Comparison of ENCODE assay signal across 20 cellular contexts in genomic region chr2:238140721-238141540, GRCh38. TPM values are rescaled to one million over a fixed set of nuclear protein-coding genes. Genes with fewer than 3 reads are reported as not detected.
DNase-seq lines count a peak whose midpoint lies in the region; FAIRE-seq and TF ChIP-seq lines count a peak whose summit lies in the region.
"Had no signal": no experiment of that assay in that cellular context is flagged by ENCODE, and none has a peak within 500 bp of the region (broad histone marks: within the 10 kb centered on the region; RNA-seq: fewer than 3 reads in every experiment).

No MANE protein-coding gene starts in this region.

- H3K4me1 ChIP-seq in left ventricle myocardium inferior (peaks cover 76% of the 10 kb centered on the region), SJSA1 (replicated peaks) (peaks cover 55% of the 10 kb centered on the region), keratinocyte (ENCODE audit: control insufficient read depth, extremely low read depth, insufficient read depth, low read length) (peaks cover 30% of the 10 kb centered on the region), esophagus muscularis mucosa (peaks cover 30 to 52% (median 38%) of the 10 kb centered on the region in 4 donors)

- dilution Hi-C loops in keratinocyte (cut with MboI; ENCODE audit: extremely low pct_ligation_motif_present, low sequenced_read_pairs) = no loop called here

- no peak overlapping the region for H3K9ac ChIP-seq in keratinocyte (ENCODE audit: control insufficient read depth, extremely low read depth, insufficient read depth, low read length)

- peak overlapping the region; percentile 64 for H3K4me2 ChIP-seq in keratinocyte (ENCODE audit: control insufficient read depth, extremely low read depth, insufficient read depth, low read depth, low read length)

- TF ChIP-seq CTCF in left ventricle myocardium inferior (IDR thresholded peaks at IDR 0.05; ENCODE audit: borderline replicate concordance) = no peak
- no peak for TF ChIP-seq CTCF in keratinocyte (optimal IDR thresholded peaks at IDR 0.05 in 1 of 3, IDR thresholded peaks at IDR 0.05 in 1 of 3, conservative IDR thresholded peaks at IDR 0.05 in 1 of 3; ENCODE audit: extremely low read depth in 1 of 3, insufficient read depth in 2 of 3, low read length in 3 of 3)
- TF ChIP-seq CTCF in esophagus muscularis mucosa (IDR thresholded peaks at IDR 0.05) = no peak

- no peaks in the 10 kb centered on the region for H3K79me2 ChIP-seq in keratinocyte (ENCODE audit: control insufficient read depth, insufficient read depth, low read length)

- TF ChIP-seq EP300 in esophagus muscularis mucosa (IDR thresholded peaks at IDR 0.05) = no peak

- no peaks in the 10 kb centered on the region for H4K20me1 ChIP-seq in keratinocyte (ENCODE audit: control insufficient read depth, extremely low read depth, insufficient read depth, low read length)

- H3K4me3 ChIP-seq in left ventricle myocardium inferior = peak overlapping the region; percentile 56
- H3K4me3 ChIP-seq in SJSA1 = no peak overlapping the region
- H3K4me3 ChIP-seq in keratinocyte (ENCODE audit: control insufficient read depth in 2 of 3, extremely low read depth in 1 of 3, insufficient read depth in 2 of 3, low read depth in 1 of 3, low read length in 3 of 3) = no peak overlapping the region
- H3K4me3 ChIP-seq in esophagus muscularis mucosa = no peak overlapping the region
- H3K4me3 ChIP-seq: MG63 had no signal

- intact Hi-C loops in left ventricle myocardium inferior (cut with micrococcal nuclease) = no loop called here
- intact Hi-C loops in cardiac septum (cut with DNase I) = no loop called here
- intact Hi-C loops in esophagus muscularis mucosa (cut with DNase I) = no loop called here

- no peaks in the 10 kb centered on the region for H3K9me1 ChIP-seq in keratinocyte (ENCODE audit: control insufficient read depth, extremely low read depth, insufficient read depth, low read length)

- FAIRE-seq in keratinocyte (lab: Jason Lieb, UNC) = no peak
- FAIRE-seq: GM12892, GM19239 had no signal

- TF ChIP-seq POLR2A in erythroblast (IDR thresholded peaks at IDR 0.05; ENCODE audit: low read length) = no peak
- no peak for TF ChIP-seq POLR2A in esophagus muscularis mucosa (IDR thresholded peaks at IDR 0.05; ENCODE audit: low read depth)

- WGBS in esophagus muscularis mucosa = 100% methylated on average over 1 of the region's 60 CpGs

- DNase-seq in left ventricle myocardium inferior (no peak), cardiac septum (ENCODE audit: low spot score) (no peak), SJSA1 (ENCODE audit: low read depth in 1 of 2, low spot score in 2 of 2) (no peak), keratinocyte (ENCODE audit: low read depth, low spot score) (no peak), erythroblast (lab: John Stamatoyannopoulos, UW) (no peak), esophagus muscularis mucosa (ENCODE audit: extremely low spot score) (no peak), AG08395 (ENCODE audit: low spot score) (no peak), NCI-H524 treated with DMSO at 0.1 percent for 48 hours (lab: John Stamatoyannopoulos, UW) (no peak)
- DNase-seq: CD4-positive, alpha-beta T cell; DND-41; GDM1; KG1; NCI-H2029 treated with DMSO at 0.1 percent for 48 hours had no signal

- no peak overlapping the region for H3K27ac ChIP-seq in left ventricle myocardium inferior (replicated peaks)
- H3K27ac ChIP-seq in SJSA1 = peak overlapping the region; percentile 96; the same call in 1 of the 2 replicates
- H3K27ac ChIP-seq in keratinocyte (ENCODE audit: control insufficient read depth, insufficient read depth, low read length) = no peak overlapping the region
- H3K27ac ChIP-seq in esophagus muscularis mucosa (replicated peaks in 1 of 4) = no peak overlapping the region

- peaks cover 7% of the 10 kb centered on the region for H3K27me3 ChIP-seq in left ventricle myocardium inferior (ENCODE audit: low read depth)
- H3K27me3 ChIP-seq in SJSA1 (replicated peaks) = no peaks in the 10 kb centered on the region
- H3K27me3 ChIP-seq in keratinocyte (ENCODE audit: control insufficient read depth, extremely low read depth, insufficient read depth, low read length) = no peaks in the 10 kb centered on the region
- H3K27me3 ChIP-seq in esophagus muscularis mucosa = no peaks in the 10 kb centered on the region
- H3K27me3 ChIP-seq: MG63 had no signal

- H3K36me3 ChIP-seq in left ventricle myocardium inferior (peaks cover 9% of the 10 kb centered on the region), SJSA1 (no peaks in the 10 kb centered on the region), keratinocyte (ENCODE audit: control insufficient read depth in 2 of 2, extremely low read depth in 1 of 2, insufficient read depth in 2 of 2, low read length in 2 of 2) (no peaks in the 10 kb centered on the region), esophagus muscularis mucosa (peaks cover 0 to 15% (median 3%) of the 10 kb centered on the region in 4 donors)
- H3K36me3 ChIP-seq: MG63 had no signal

- H2AFZ ChIP-seq in keratinocyte (ENCODE audit: control insufficient read depth, low read length) = no peak overlapping the region

- H3K9me3 ChIP-seq in left ventricle myocardium inferior (replicated peaks) (no peaks in the 10 kb centered on the region), SJSA1 (replicated peaks) (no peaks in the 10 kb centered on the region), keratinocyte (ENCODE audit: control insufficient read depth, low read depth, low read length) (no peaks in the 10 kb centered on the region), esophagus muscularis mucosa (no peaks in the 10 kb centered on the region)
- H3K9me3 ChIP-seq: MG63 had no signal

RNA-seq across cellular contexts. Expression of gene KLHL30, which starts 2.5 kb away (rescaled TPM):
- total RNA-seq in left ventricle myocardium inferior (17.3 TPM), cardiac septum (14.3 TPM), esophagus muscularis mucosa (1 to 10 TPM; 1.2 to 8.0 (median 4.4) TPM)
- 0.50 and 1.5 TPM in 2 replicates for total RNA-seq in SJSA1 (2014; rRNA removed; shearing (Covaris generic))
- polyA plus RNA-seq in keratinocyte = not detected in 3 replicates
- polyA plus RNA-seq in keratinocyte (2011; ENCODE audit: low read depth) = not detected
- polyA plus RNA-seq in keratinocyte (2011; cell fraction: cytosol; rRNA removed) = not detected in 2 replicates
- 0.03 TPM in 1 of 2 replicates, not detected in the other for polyA plus RNA-seq in keratinocyte (2011; cell fraction: nucleus; rRNA removed)
- not detected in 2 replicates for polyA plus RNA-seq in keratinocyte (2012; ENCODE audit: low replicate concordance)
- not detected in 3 replicates for polyA minus RNA-seq in keratinocyte
- not detected for polyA minus RNA-seq in keratinocyte (2011; cell fraction: cytosol; rRNA and poly(A)+ RNA removed)
- not detected in 2 replicates for polyA minus RNA-seq in keratinocyte (2011; cell fraction: nucleus; rRNA and poly(A)+ RNA removed)
- total RNA-seq: CD4-positive, alpha-beta T cell; RPMI7951; SK-MEL-5; T-cell had no signal

RNA-seq across cellular contexts. Expression of gene ERFE, which starts 17.8 kb away (rescaled TPM):
- total RNA-seq in left ventricle myocardium inferior = 0.44 TPM
- 0.62 TPM for total RNA-seq in cardiac septum
- total RNA-seq in SJSA1 (2014; rRNA removed; shearing (Covaris generic)) = 8.4 and 14.9 TPM in 2 replicates
- 0.14 to 0.28 TPM (median 0.27 TPM) in 3 replicates for polyA plus RNA-seq in keratinocyte
- polyA plus RNA-seq in keratinocyte (2011; ENCODE audit: low read depth) = not detected
- 0.17 and 0.27 TPM in 2 replicates for polyA plus RNA-seq in keratinocyte (2011; cell fraction: cytosol; rRNA removed)
- 0.23 and 0.71 TPM in 2 replicates for polyA plus RNA-seq in keratinocyte (2011; cell fraction: nucleus; rRNA removed)
- polyA plus RNA-seq in keratinocyte (2012; ENCODE audit: low replicate concordance) = 0.11 TPM in 2 replicates
- polyA minus RNA-seq in keratinocyte = 0.10 TPM in 1 of 3 replicates, not detected in the others
- polyA minus RNA-seq in keratinocyte (2011; cell fraction: cytosol; rRNA and poly(A)+ RNA removed) = not detected
- 0.63 TPM in 1 of 2 replicates, not detected in the other for polyA minus RNA-seq in keratinocyte (2011; cell fraction: nucleus; rRNA and poly(A)+ RNA removed)
- under 1 TPM in 2 of 4 donors, not detected in 2; 0.39 to 0.66 TPM for total RNA-seq in esophagus muscularis mucosa
- total RNA-seq: CD4-positive, alpha-beta T cell; T-cell had no signal

RNA-seq across cellular contexts. Expression of gene ESPNL, which starts 40.8 kb away (rescaled TPM):
- total RNA-seq in left ventricle myocardium inferior (not detected), cardiac septum (0.08 TPM), esophagus muscularis mucosa (1 to 10 TPM in 1 of 4 donors, under 1 TPM in 2, not detected in 1; 0.78 to 1.3 (median 0.83) TPM)
- 3.5 and 6.9 TPM in 2 replicates for total RNA-seq in SJSA1 (2014; rRNA removed; shearing (Covaris generic))
- 0.14 to 0.19 TPM (median 0.16 TPM) in 3 replicates for polyA plus RNA-seq in keratinocyte
- not detected for polyA plus RNA-seq in keratinocyte (2011; ENCODE audit: low read depth)
- polyA plus RNA-seq in keratinocyte (2011; cell fraction: cytosol; rRNA removed) = 0.04 and 0.16 TPM in 2 replicates
- polyA plus RNA-seq in keratinocyte (2011; cell fraction: nucleus; rRNA removed) = 0.09 and 0.19 TPM in 2 replicates
- polyA plus RNA-seq in keratinocyte (2012; ENCODE audit: low replicate concordance) = 0.03 and 0.28 TPM in 2 replicates
- 0.13 to 0.20 TPM (median 0.20 TPM) in 3 replicates for polyA minus RNA-seq in keratinocyte
- 0.58 TPM for polyA minus RNA-seq in keratinocyte (2011; cell fraction: cytosol; rRNA and poly(A)+ RNA removed)
- 0.21 TPM in 1 of 2 replicates, not detected in the other for polyA minus RNA-seq in keratinocyte (2011; cell fraction: nucleus; rRNA and poly(A)+ RNA removed)
- total RNA-seq: A172; CD4-positive, alpha-beta T cell had no signal
